Comparison of ENCODE assay signal across 1 cellular context in genomic region chr5:1535646-1536045, GRCh38.
TF ChIP-seq lines count a peak whose summit lies in the region.

No MANE protein-coding gene starts in this region.

TF ChIP-seq in HepG2, 621 proteins besides CTCF, POLR2A, EP300 and RAD21:
- TF ChIP-seq PCBP2 (optimal IDR thresholded peaks at IDR 0.05; ENCODE audit: low read depth, low read length, poor library complexity, severe bottlenecking) (no peak), PRDM4 (CRISPR knock-in tag; IDR thresholded peaks at IDR 0.05; ENCODE audit: borderline replicate concordance) (no peak)
TF ChIP-seq in HepG2: peak in this region for 0.
